21 cellular contexts compared by ENCODE assay signal in genomic region chr16:69478685-69479084, GRCh38.
"Had no signal": no experiment of that assay in that cellular context is flagged by ENCODE, and none has a peak within 500 bp of the region (broad histone marks: within the 10 kb centered on the region; RNA-seq: fewer than 3 reads in every experiment).

No MANE protein-coding gene starts in this region.

- H3K4me3 ChIP-seq: lung, pancreas, smooth muscle cell, suprapubic skin, transverse colon had no signal

- H3K4me3 Mint-ChIP-seq: effector memory CD8-positive, alpha-beta T cell; memory B cell; naive thymus-derived CD4-positive, alpha-beta T cell; stimulated activated naive CD8-positive, alpha-beta T cell treated with anti-CD3 and anti-CD28 coated beads, Interleukin-15, amount 100 ng/mL, for 72 hours had no signal

- H3K27me3 ChIP-seq: pancreas, suprapubic skin, transverse colon had no signal

- H3K36me3 ChIP-seq: pancreas, suprapubic skin, transverse colon had no signal

- H3K9me3 ChIP-seq: pancreas, suprapubic skin, transverse colon had no signal

- ATAC-seq: effector memory CD8-positive, alpha-beta T cell; naive thymus-derived CD4-positive, alpha-beta T cell; pancreas; sciatic nerve; stimulated activated naive CD8-positive, alpha-beta T cell treated with anti-CD3 and anti-CD28 coated beads, Interleukin-15, amount 100 ng/mL, for 72 hours had no signal

- DNase-seq: cerebellar nuclear complex; cortex of kidney; effector memory CD8-positive, alpha-beta T cell; erythroblast; midbrain; naive thymus-derived CD4-positive, alpha-beta T cell; occipital lobe; pancreas; stimulated activated CD4-positive, alpha-beta T cell treated with anti-CD3 and anti-CD28 coated beads, Interleukin-12 subunit alpha, Interleukin-12 subunit beta, amount 100 ng/mL, for 4 hours; stimulated activated CD4-positive, alpha-beta T cell treated with anti-CD3 and anti-CD28 coated beads, Interleukin-1b, Interleukin-23, amount 100 ng/mL, for 48 hours; stimulated activated CD4-positive, alpha-beta T cell treated with anti-CD3 and anti-CD28 coated beads, Interleukin-4, amount 100 ng/mL, for 1 hour; stimulated activated CD8-positive, alpha-beta memory T cell treated with anti-CD3 and anti-CD28 coated beads, Interleukin-4, amount 100 ng/mL, for 48 hours; stimulated activated naive CD4-positive, alpha-beta T cell; stimulated activated naive CD8-positive, alpha-beta T cell treated with anti-CD3 and anti-CD28 coated beads, Interleukin-15, amount 100 ng/mL, for 72 hours; transverse colon had no signal

- H3K27ac ChIP-seq: pancreas, suprapubic skin, transverse colon had no signal

- H3K4me1 ChIP-seq: pancreas had no signal

- H3K27me3 Mint-ChIP-seq: effector memory CD8-positive, alpha-beta T cell; memory B cell; progenitor cell of endocrine pancreas had no signal

- H3K9me3 Mint-ChIP-seq: effector memory CD8-positive, alpha-beta T cell; memory B cell had no signal

- H3K36me3 Mint-ChIP-seq: memory B cell had no signal

- H3K27ac Mint-ChIP-seq: memory B cell; naive thymus-derived CD4-positive, alpha-beta T cell; progenitor cell of endocrine pancreas had no signal
